Comparison of ENCODE assay signal across 9 cellular contexts in genomic region chr11:58592760-58593472, GRCh38. TPM values are rescaled to one million over a fixed set of nuclear protein-coding genes. Genes with fewer than 3 reads are reported as not detected.
DNase-seq lines count a peak whose midpoint lies in the region; ATAC-seq, FAIRE-seq and TF ChIP-seq lines count a peak whose summit lies in the region.
"Had no signal": no experiment of that assay in that cellular context is flagged by ENCODE, and none has a peak within 500 bp of the region (broad histone marks: within the 10 kb centered on the region; RNA-seq: fewer than 3 reads in every experiment).

No MANE protein-coding gene starts in this region.

- no peaks in the 10 kb centered on the region for H3K9me3 Mint-ChIP-seq in activated CD8-positive, alpha-beta T cell treated with anti-CD3 and anti-CD28 coated beads for 36 hours
- no peaks in the 10 kb centered on the region for H3K9me3 Mint-ChIP-seq in activated CD8-positive, alpha-beta T cell treated with anti-CD3 and anti-CD28 coated beads, Interleukin-2, amount 10 ng/mL, durations not matched to agents 7 days and 5 days (ENCODE audit: insufficient read depth)

- no peak overlapping the region for H2AFZ ChIP-seq in GM12878 (ENCODE audit: control insufficient read depth, low read depth, low read length)

- no peak for TF ChIP-seq POLR2A in GM12878 (IDR thresholded peaks at IDR 0.05; ENCODE audit: low read depth, low read length)
- no peak for TF ChIP-seq POLR2A in esophagus muscularis mucosa (IDR thresholded peaks at IDR 0.05; ENCODE audit: low read depth)

- H3K27ac ChIP-seq in GM12878 (ENCODE audit: control insufficient read depth, insufficient read depth) = no peak overlapping the region
- H3K27ac ChIP-seq in esophagus muscularis mucosa (replicated peaks in 1 of 4) = no peak overlapping the region

- peak; percentile 67 for DNase-seq in activated CD8-positive, alpha-beta T cell treated with anti-CD3 and anti-CD28 coated beads for 36 hours
- no peak for DNase-seq in activated CD8-positive, alpha-beta T cell treated with anti-CD3 and anti-CD28 coated beads, Interleukin-2, amount 10 ng/mL, durations not matched to agents 7 days and 5 days
- DNase-seq in NCI-H69 (lab: John Stamatoyannopoulos, UW) (peak; percentile 33), GM12878 (ENCODE audit: low read depth, low spot score) (no peak), esophagus muscularis mucosa (ENCODE audit: extremely low spot score) (no peak)
- peak; percentile 34 to 42 for DNase-seq in stimulated activated CD4-positive, alpha-beta T cell treated with anti-CD3 and anti-CD28 coated beads, Interleukin-4, amount 100 ng/mL, for 48 hours (ENCODE audit: low read depth in 2 of 2)

- RAD21 ChIA-PET in GM12878 (lab: Charles Lee; ENCODE audit: unreplicated experiment) = interaction anchor here (1.5 kb wide), 1 partner anchor 12 kb away, joined by 3 read pairs; no protein-coding TSS in a partner anchor

- SMC1A ChIA-PET in GM12878 (lab: Charles Lee; ENCODE audit: uncharacterized antibody, unreplicated experiment) = interaction anchor here (0.6 to 2.8 kb wide), 4 partner anchors 16 to 86 kb away, joined by 3 to 8 read pairs (median 3); no protein-coding TSS in a partner anchor

- WGBS in GM12878 (ENCODE audit: insufficient coverage, insufficient replicate concordance, low lambda C conversion rate, missing lambda C conversion rate) = 90% methylated on average over 5 of the region's 5 CpGs
- WGBS in esophagus muscularis mucosa = 96% methylated on average over 5 of the region's 5 CpGs

- no peak overlapping the region for H3K4me3 ChIP-seq in GM12878
- no peak overlapping the region for H3K4me3 ChIP-seq in esophagus muscularis mucosa

- H3K4me1 ChIP-seq in GM12878 (ENCODE audit: control insufficient read depth, insufficient read depth, low read length) (peaks cover 5% of the 10 kb centered on the region), esophagus muscularis mucosa (peaks cover 22 to 39% (median 29%) of the 10 kb centered on the region in 4 donors)

- H3K36me3 ChIP-seq in GM12878 (ENCODE audit: control insufficient read depth in 2 of 2, insufficient read depth in 2 of 2, low read length in 1 of 2) = peaks cover 2 to 3% of the 10 kb centered on the region in 2 experiments
- H3K36me3 ChIP-seq in esophagus muscularis mucosa = peaks cover 0 to 14% (median 0%) of the 10 kb centered on the region in 4 donors

- no peak for FAIRE-seq in GM12878 (lab: Jason Lieb, UNC)

- TF ChIP-seq EP300 in GM12878 (IDR thresholded peaks at IDR 0.05; ENCODE audit: borderline replicate concordance in 1 of 2, control insufficient read depth in 1 of 2, low read depth in 2 of 2, low read length in 2 of 2) = no peak
- no peak for TF ChIP-seq EP300 in esophagus muscularis mucosa (IDR thresholded peaks at IDR 0.05)

- H3K4me2 ChIP-seq in GM12878 (ENCODE audit: control insufficient read depth, insufficient read depth) = no peak overlapping the region

- TF ChIP-seq RAD21 in GM12878 (IDR thresholded peaks at IDR 0.05; ENCODE audit: insufficient read depth, low read depth, low read length) = no peak

- intact Hi-C loops in activated CD8-positive, alpha-beta T cell treated with anti-CD3 and anti-CD28 coated beads for 36 hours (cut with micrococcal nuclease) = no loop called here
- intact Hi-C loops in GM12878 (cut with micrococcal nuclease; ENCODE audit: unreplicated experiment) = no loop called here
- intact Hi-C loops in esophagus muscularis mucosa (cut with DNase I) = no loop called here

- H3K27me3 Mint-ChIP-seq in activated CD8-positive, alpha-beta T cell treated with anti-CD3 and anti-CD28 coated beads for 36 hours = no peaks in the 10 kb centered on the region
- no peaks in the 10 kb centered on the region for H3K27me3 Mint-ChIP-seq in activated CD8-positive, alpha-beta T cell treated with anti-CD3 and anti-CD28 coated beads, Interleukin-2, amount 10 ng/mL, durations not matched to agents 7 days and 5 days (ENCODE audit: low read depth)
- H3K27me3 Mint-ChIP-seq: B cell had no signal

- no peaks in the 10 kb centered on the region for H4K20me1 ChIP-seq in GM12878 (ENCODE audit: control insufficient read depth, insufficient read depth)

- peak overlapping the region; percentile 75 for H3K27ac Mint-ChIP-seq in activated CD8-positive, alpha-beta T cell treated with anti-CD3 and anti-CD28 coated beads for 36 hours
- H3K27ac Mint-ChIP-seq in activated CD8-positive, alpha-beta T cell treated with anti-CD3 and anti-CD28 coated beads, Interleukin-2, amount 10 ng/mL, durations not matched to agents 7 days and 5 days = no peak overlapping the region
- H3K27ac Mint-ChIP-seq: B cell had no signal

- no peak overlapping the region for H3K4me3 Mint-ChIP-seq in activated CD8-positive, alpha-beta T cell treated with anti-CD3 and anti-CD28 coated beads for 36 hours
- no peak overlapping the region for H3K4me3 Mint-ChIP-seq in activated CD8-positive, alpha-beta T cell treated with anti-CD3 and anti-CD28 coated beads, Interleukin-2, amount 10 ng/mL, durations not matched to agents 7 days and 5 days
- H3K4me3 Mint-ChIP-seq: B cell had no signal

- in situ Hi-C loops in GM12878 (cut with MboI) = loop anchor here (25.0 kb wide), 2 partner anchors 1069 to 1256 kb away; partner anchors contain the start of genes P2RX3, PATL1 and SSRP1

- CTCF ChIA-PET in activated CD8-positive, alpha-beta T cell treated with anti-CD3 and anti-CD28 coated beads for 36 hours (lab: Charles Lee) = interaction anchor here (1.1 to 1.7 kb wide), 3 partner anchors 11 to 24 kb away, joined by 4 to 5 read pairs (median 5); no protein-coding TSS in a partner anchor
- CTCF ChIA-PET in activated CD8-positive, alpha-beta T cell treated with anti-CD3 and anti-CD28 coated beads, Interleukin-2, amount 10 ng/mL, durations not matched to agents 7 days and 5 days (lab: Charles Lee) = no interaction called here
- CTCF ChIA-PET in GM12878 (lab: Yijun Ruan, JAX) = interaction anchor here (1.0 to 2.1 kb wide), 4 partner anchors 14 to 466 kb away, joined by 3 to 12 read pairs (median 5); no protein-coding TSS in a partner anchor

- ATAC-seq in activated CD8-positive, alpha-beta T cell treated with anti-CD3 and anti-CD28 coated beads for 36 hours = peak; percentile 89
- ATAC-seq in activated CD8-positive, alpha-beta T cell treated with anti-CD3 and anti-CD28 coated beads, Interleukin-2, amount 10 ng/mL, durations not matched to agents 7 days and 5 days = no peak
- ATAC-seq in GM12878 (peak; percentile 41), GM18909 (IDR thresholded peaks at IDR 0.05; ENCODE audit: poor library complexity, unreplicated experiment) (no peak), esophagus mucosa (no peak)

- POLR2A ChIA-PET in activated CD8-positive, alpha-beta T cell treated with anti-CD3 and anti-CD28 coated beads for 36 hours (lab: Charles Lee) = interaction anchor here (0.5 to 1.5 kb wide), 8 partner anchors 11 to 37 kb away, joined by 3 to 6 read pairs (median 4); partner anchors contain the start of gene CNTF
- POLR2A ChIA-PET in activated CD8-positive, alpha-beta T cell treated with anti-CD3 and anti-CD28 coated beads, Interleukin-2, amount 10 ng/mL, durations not matched to agents 7 days and 5 days (lab: Charles Lee) = no interaction called here
- POLR2A ChIA-PET in GM12878 (lab: Charles Lee) = interaction anchor here (0.6 to 1.4 kb wide), 3 partner anchors 11 to 17 kb away, joined by 3 read pairs; partner anchors contain the start of gene LPXN

- H3K9ac ChIP-seq in GM12878 (ENCODE audit: control insufficient read depth, insufficient read depth, low read length) = no peak overlapping the region

- H3K79me2 ChIP-seq in GM12878 (ENCODE audit: control insufficient read depth, insufficient read depth, low read length) = peaks cover 83% of the 10 kb centered on the region

- H3K9me3 ChIP-seq in GM12878 (replicated peaks; ENCODE audit: control insufficient read depth, insufficient read depth, low read length) (no peaks in the 10 kb centered on the region), esophagus muscularis mucosa (no peaks in the 10 kb centered on the region)

- peaks cover 72% of the 10 kb centered on the region for H3K4me1 Mint-ChIP-seq in activated CD8-positive, alpha-beta T cell treated with anti-CD3 and anti-CD28 coated beads for 36 hours (ENCODE audit: low read depth)
- peaks cover 39% of the 10 kb centered on the region for H3K4me1 Mint-ChIP-seq in activated CD8-positive, alpha-beta T cell treated with anti-CD3 and anti-CD28 coated beads, Interleukin-2, amount 10 ng/mL, durations not matched to agents 7 days and 5 days (ENCODE audit: low read depth)

- BruUV-seq in GM12878 (replicated peaks; lab: Mats Ljungman, UMichigan) = no TSS peak

- H3K27me3 ChIP-seq in GM12878 (replicated peaks in 1 of 2; ENCODE audit: control insufficient read depth in 2 of 2, insufficient read depth in 2 of 2, low read length in 1 of 2) (no peaks in the 10 kb centered on the region), esophagus muscularis mucosa (no peaks in the 10 kb centered on the region)

- no peak for TF ChIP-seq CTCF in activated CD8-positive, alpha-beta T cell treated with anti-CD3 and anti-CD28 coated beads for 36 hours (IDR thresholded peaks at IDR 0.05)
- TF ChIP-seq CTCF in GM12878 (IDR thresholded peaks at IDR 0.05 in 2 of 3, conservative IDR thresholded peaks at IDR 0.05 in 1 of 3; ENCODE audit: control insufficient read depth in 2 of 3, extremely low read depth in 1 of 3, insufficient read depth in 1 of 3, low read depth in 3 of 3, low read length in 3 of 3) (no peak), esophagus muscularis mucosa (IDR thresholded peaks at IDR 0.05) (no peak)

- peaks cover 44% of the 10 kb centered on the region for H3K36me3 Mint-ChIP-seq in activated CD8-positive, alpha-beta T cell treated with anti-CD3 and anti-CD28 coated beads for 36 hours (ENCODE audit: low read depth)
- H3K36me3 Mint-ChIP-seq in activated CD8-positive, alpha-beta T cell treated with anti-CD3 and anti-CD28 coated beads, Interleukin-2, amount 10 ng/mL, durations not matched to agents 7 days and 5 days (ENCODE audit: low read depth) = peaks cover 47% of the 10 kb centered on the region

RNA-seq across cellular contexts. Expression of gene ZFP91, which starts 14.1 kb away (rescaled TPM):
- total RNA-seq in activated CD8-positive, alpha-beta T cell treated with anti-CD3 and anti-CD28 coated beads for 36 hours = 10 to 100 TPM; 37.2 to 38.0 TPM
- total RNA-seq in activated CD8-positive, alpha-beta T cell treated with anti-CD3 and anti-CD28 coated beads, Interleukin-2, amount 10 ng/mL, durations not matched to agents 7 days and 5 days = 10 to 100 TPM; 59.9 to 60.1 TPM
- total RNA-seq in GM12878 (2013; cell fraction: nucleolus; rRNA removed) = 42.4 and 42.7 TPM in 2 replicates
- 34.8 and 40.7 TPM in 2 replicates for total RNA-seq in GM12878 (2014; rRNA removed)
- 40.7 and 41.0 TPM in 2 replicates for total RNA-seq in GM12878 (2014; rRNA removed; fragmentation: Illumina TruSeq; extraction: Trizol)
- total RNA-seq in GM12878 (2021) = 40.7 and 41.3 TPM in 2 replicates
- 14.5 TPM for polyA plus RNA-seq in GM12878 (2011; ENCODE audit: low read depth)
- polyA plus RNA-seq in GM12878 (2011; rRNA removed) = 40.5 and 53.1 TPM in 2 replicates
- polyA plus RNA-seq in GM12878 (2011; cell fraction: cytosol; rRNA removed) = 17.2 and 20.7 TPM in 2 replicates
- polyA plus RNA-seq in GM12878 (2011; cell fraction: nucleus; rRNA removed) = 31.1 and 32.9 TPM in 2 replicates
- 22.0 and 22.3 TPM in 2 replicates for polyA plus RNA-seq in GM12878 (2012)
- 54.1 and 63.7 TPM in 2 replicates for polyA plus RNA-seq in GM12878 (2014; fragmentation: Illumina TruSeq; extraction: Trizol)
- 10 to 100 TPM; 15.6 to 21.4 TPM for polyA plus RNA-seq in GM12878 (2014; fragmentation: Nextera tagmentation; extraction: Ambion mirVana)
- 25.7 and 28.7 TPM in 2 replicates for polyA plus RNA-seq in GM12878 (2014; rRNA removed)
- polyA plus RNA-seq in GM12878 (2016; fragmentation: Nextera tagmentation; extraction: Ambion mirVana) = 10 to 100 TPM; 12.9 to 14.3 TPM
- polyA minus RNA-seq in GM12878 (2011; rRNA and poly(A)+ RNA removed) = 28.9 and 29.1 TPM in 2 replicates
- polyA minus RNA-seq in GM12878 (2011; cell fraction: cytosol; rRNA and poly(A)+ RNA removed) = 10.6 and 15.2 TPM in 2 replicates
- polyA minus RNA-seq in GM12878 (2011; cell fraction: nucleus; rRNA and poly(A)+ RNA removed) = 21.0 and 32.7 TPM in 2 replicates
- total RNA-seq in esophagus muscularis mucosa = 10 to 100 TPM; 71.1 to 90.2 (median 77.7) TPM
- total RNA-seq in esophagus mucosa = 33.8 TPM

RNA-seq across cellular contexts. Expression of gene LPXN, which starts 17.3 kb away (rescaled TPM):
- 100 to 1,000 TPM; 139 TPM for total RNA-seq in activated CD8-positive, alpha-beta T cell treated with anti-CD3 and anti-CD28 coated beads for 36 hours
- total RNA-seq in activated CD8-positive, alpha-beta T cell treated with anti-CD3 and anti-CD28 coated beads, Interleukin-2, amount 10 ng/mL, durations not matched to agents 7 days and 5 days = 100 to 1,000 TPM; 159 to 169 TPM
- 224 and 269 TPM in 2 replicates for total RNA-seq in GM12878 (2013; cell fraction: nucleolus; rRNA removed)
- 131 and 142 TPM in 2 replicates for total RNA-seq in GM12878 (2014; rRNA removed)
- total RNA-seq in GM12878 (2014; rRNA removed; fragmentation: Illumina TruSeq; extraction: Trizol) = 189 and 193 TPM in 2 replicates
- total RNA-seq in GM12878 (2021) = 154 and 164 TPM in 2 replicates
- 125 TPM for polyA plus RNA-seq in GM12878 (2011; ENCODE audit: low read depth)
- 324 and 342 TPM in 2 replicates for polyA plus RNA-seq in GM12878 (2011; rRNA removed)
- polyA plus RNA-seq in GM12878 (2011; cell fraction: cytosol; rRNA removed) = 274 and 296 TPM in 2 replicates
- polyA plus RNA-seq in GM12878 (2011; cell fraction: nucleus; rRNA removed) = 183 and 185 TPM in 2 replicates
- 143 and 162 TPM in 2 replicates for polyA plus RNA-seq in GM12878 (2012)
- 349 and 479 TPM in 2 replicates for polyA plus RNA-seq in GM12878 (2014; fragmentation: Illumina TruSeq; extraction: Trizol)
- 100 to 1,000 TPM; 175 to 268 TPM for polyA plus RNA-seq in GM12878 (2014; fragmentation: Nextera tagmentation; extraction: Ambion mirVana)
- 189 and 214 TPM in 2 replicates for polyA plus RNA-seq in GM12878 (2014; rRNA removed)
- polyA plus RNA-seq in GM12878 (2016; fragmentation: Nextera tagmentation; extraction: Ambion mirVana) = 100 to 1,000 TPM; 196 to 207 TPM
- polyA minus RNA-seq in GM12878 (2011; rRNA and poly(A)+ RNA removed) = 256 and 266 TPM in 2 replicates
- 41.6 and 57.9 TPM in 2 replicates for polyA minus RNA-seq in GM12878 (2011; cell fraction: cytosol; rRNA and poly(A)+ RNA removed)
- 110 and 141 TPM in 2 replicates for polyA minus RNA-seq in GM12878 (2011; cell fraction: nucleus; rRNA and poly(A)+ RNA removed)
- total RNA-seq in esophagus muscularis mucosa = 1 to 10 TPM; 4.1 to 9.6 (median 7.2) TPM
- total RNA-seq in esophagus mucosa = 1.7 TPM

RNA-seq across cellular contexts. Expression of gene CNTF, which starts 29.5 kb away (rescaled TPM):
- total RNA-seq in activated CD8-positive, alpha-beta T cell treated with anti-CD3 and anti-CD28 coated beads for 36 hours = 1 to 10 TPM; 1.8 to 2.4 TPM
- total RNA-seq in activated CD8-positive, alpha-beta T cell treated with anti-CD3 and anti-CD28 coated beads, Interleukin-2, amount 10 ng/mL, durations not matched to agents 7 days and 5 days = 1 to 10 TPM; 2.8 to 4.2 TPM
- 12.1 and 12.9 TPM in 2 replicates for total RNA-seq in GM12878 (2013; cell fraction: nucleolus; rRNA removed)
- total RNA-seq in GM12878 (2014; rRNA removed) (2.3 and 2.6 TPM in 2 replicates), GM12878 (2014; rRNA removed; fragmentation: Illumina TruSeq; extraction: Trizol) (2.2 and 2.8 TPM in 2 replicates), GM12878 (2021) (1.6 and 2.1 TPM in 2 replicates), esophagus muscularis mucosa (1 to 10 TPM; 1.3 to 2.5 (median 1.9) TPM), esophagus mucosa (0.76 TPM)
- polyA plus RNA-seq in GM12878 (2011; ENCODE audit: low read depth) = 0.98 TPM
- polyA plus RNA-seq in GM12878 (2011; rRNA removed) (0.76 and 1.2 TPM in 2 replicates), GM12878 (2014; fragmentation: Illumina TruSeq; extraction: Trizol) (0.60 and 1.2 TPM in 2 replicates), GM12878 (2014; fragmentation: Nextera tagmentation; extraction: Ambion mirVana) (under 1 TPM; 0.16 to 0.20 TPM), GM12878 (2014; rRNA removed) (0.69 and 1.2 TPM in 2 replicates), GM12878 (2016; fragmentation: Nextera tagmentation; extraction: Ambion mirVana) (under 1 TPM; 0.47 to 0.68 TPM)
- polyA plus RNA-seq in GM12878 (2011; cell fraction: cytosol; rRNA removed) = 0.20 and 0.27 TPM in 2 replicates
- 4.3 and 4.7 TPM in 2 replicates for polyA plus RNA-seq in GM12878 (2011; cell fraction: nucleus; rRNA removed)
- polyA plus RNA-seq in GM12878 (2012) = 0.58 and 1.3 TPM in 2 replicates
- polyA minus RNA-seq in GM12878 (2011; rRNA and poly(A)+ RNA removed) = 7.1 and 8.1 TPM in 2 replicates
- not detected in 2 replicates for polyA minus RNA-seq in GM12878 (2011; cell fraction: cytosol; rRNA and poly(A)+ RNA removed)
- 19.9 and 25.2 TPM in 2 replicates for polyA minus RNA-seq in GM12878 (2011; cell fraction: nucleus; rRNA and poly(A)+ RNA removed)

Comparison
In these comparisons a context has a peak if more than half of its experiments do, and no peak if none do; other contexts are left out.
1. ATAC-seq: peak in activated CD8-positive, alpha-beta T cell treated with anti-CD3 and anti-CD28 coated beads for 36 hours (single experiment) and GM12878 (single experiment); none in activated CD8-positive, alpha-beta T cell treated with anti-CD3 and anti-CD28 coated beads, Interleukin-2, amount 10 ng/mL, durations not matched to agents 7 days and 5 days (single experiment), GM18909 (single experiment) and esophagus mucosa (single experiment).
2. DNase-seq: peak in activated CD8-positive, alpha-beta T cell treated with anti-CD3 and anti-CD28 coated beads for 36 hours (single experiment), NCI-H69 (single experiment) and stimulated activated CD4-positive, alpha-beta T cell treated with anti-CD3 and anti-CD28 coated beads, Interleukin-4, amount 100 ng/mL, for 48 hours (2 of 2); none in activated CD8-positive, alpha-beta T cell treated with anti-CD3 and anti-CD28 coated beads, Interleukin-2, amount 10 ng/mL, durations not matched to agents 7 days and 5 days (single experiment), GM12878 (single experiment) and esophagus muscularis mucosa (single experiment).
3. RNA of gene LPXN, which starts 17.3 kb away (total RNA-seq): 159 to 169 TPM in activated CD8-positive, alpha-beta T cell treated with anti-CD3 and anti-CD28 coated beads, Interleukin-2, amount 10 ng/mL, durations not matched to agents 7 days and 5 days, 131 to 269 TPM in GM12878 and 139 TPM in activated CD8-positive, alpha-beta T cell treated with anti-CD3 and anti-CD28 coated beads for 36 hours; 4.1 to 9.6 TPM in esophagus muscularis mucosa and 1.7 TPM in esophagus mucosa (single experiment); every median in the first group is over 10 times any median in the second.